Comparison of ENCODE assay signal across 8 cellular contexts in the genomic region with DNA sequence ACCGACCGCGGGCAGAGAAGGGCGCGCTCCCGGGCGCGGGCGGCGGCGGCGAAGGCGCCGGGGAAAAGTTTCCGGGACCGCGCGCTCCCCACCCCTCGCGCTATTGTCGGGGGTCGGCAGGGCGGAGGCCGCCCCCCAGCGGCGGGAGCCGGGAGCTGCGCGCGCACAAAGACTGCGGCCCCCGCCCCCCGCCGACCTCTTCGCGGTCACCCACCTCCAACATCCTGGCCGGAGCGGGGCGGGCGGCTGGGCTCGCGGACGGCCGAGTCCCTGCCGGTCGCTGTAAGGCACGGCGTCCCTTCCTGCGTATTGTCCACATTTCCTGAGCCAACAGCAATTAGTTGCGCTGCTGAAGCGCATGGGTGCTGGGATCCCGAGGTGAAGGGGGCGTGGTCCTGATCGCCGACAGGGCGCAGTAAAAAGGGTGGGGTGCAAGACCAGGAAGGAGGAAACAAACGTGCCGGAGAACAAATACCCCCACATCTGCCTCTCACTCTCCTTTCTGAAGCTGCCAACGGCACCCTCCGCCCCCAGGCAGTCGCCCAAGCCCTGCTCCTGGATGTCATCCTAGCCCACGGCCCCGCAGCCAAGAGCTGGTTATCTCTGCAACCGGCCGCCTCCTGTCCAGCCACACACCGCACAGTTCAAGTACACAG. TPM values are rescaled to one million over a fixed set of nuclear protein-coding genes. Genes with fewer than 3 reads are reported as not detected.
DNase-seq lines count a peak whose midpoint lies in the region; ATAC-seq and TF ChIP-seq lines count a peak whose summit lies in the region.

A gene with protein sequence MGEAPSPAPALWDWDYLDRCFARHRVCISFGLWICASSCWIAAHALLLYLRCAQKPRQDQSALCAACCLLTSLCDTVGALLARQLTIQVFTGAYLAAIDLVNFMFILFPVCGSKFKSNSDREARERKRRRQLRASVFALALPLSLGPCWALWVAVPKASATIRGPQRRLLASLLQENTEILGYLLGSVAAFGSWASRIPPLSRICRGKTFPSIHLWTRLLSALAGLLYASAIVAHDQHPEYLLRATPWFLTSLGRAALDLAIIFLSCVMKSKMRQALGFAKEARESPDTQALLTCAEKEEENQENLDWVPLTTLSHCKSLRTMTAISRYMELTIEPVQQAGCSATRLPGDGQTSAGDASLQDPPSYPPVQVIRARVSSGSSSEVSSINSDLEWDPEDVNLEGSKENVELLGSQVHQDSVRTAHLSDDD (minus strand): TSS at position 71 of the 656 bp plus-strand sequence. CDS start 204 bp downstream, outside the sequence.

- peak within 1 kb of the TSS; percentile 62 for H3K27ac ChIP-seq in AG04450 (ENCODE audit: low read depth, low read length)

- ATAC-seq in GM18868 (IDR thresholded peaks at IDR 0.05; ENCODE audit: unreplicated experiment) (peak; percentile 86), HG03097 (IDR thresholded peaks at IDR 0.05; ENCODE audit: low FRiP score, unreplicated experiment) (peak; percentile 86)

- CTCF ChIA-PET in AG04450 (lab: Charles Lee), result interaction anchor here (0.5 to 2.1 kb wide), 23 partner anchors 9 to 544 kb away, joined by 3 to 26 read pairs (median 4); a partner anchor contains a TSS

- H3K27me3 ChIP-seq in AG04450 (ENCODE audit: control insufficient read depth, insufficient read depth, low read length) (no peaks in the 10 kb centered on the region), kidney epithelial cell (ENCODE audit: control insufficient read depth, insufficient read depth, low read length) (no peaks in the 10 kb centered on the region)

- DNase-seq in AG04450 (ENCODE audit: low read depth, low spot score) (peak; percentile 26), NCI-H2171 treated with DMSO at 0.1 percent for 48 hours (lab: John Stamatoyannopoulos, UW) (peak; percentile 68), cerebellum (ENCODE audit: low spot score) (peak; percentile 24), kidney epithelial cell (ENCODE audit: low read depth) (peak; percentile 23)
- peak; percentile 57 for DNase-seq in stimulated activated CD4-positive, alpha-beta T cell treated with anti-CD3 and anti-CD28 coated beads, Interleukin-1b, Interleukin-23, amount 100 ng/mL, for 48 hours

- H3K9me3 ChIP-seq in AG04450 (ENCODE audit: control insufficient read depth, insufficient read depth, low read length), result peaks cover 19% of the 10 kb centered on the region

- H3K4me3 ChIP-seq in AG04450 (ENCODE audit: low read depth, low read length) (peak within 1 kb of the TSS; percentile 68), WI38 (ENCODE audit: low read depth, low read length) (peak within 1 kb of the TSS; percentile 83), kidney epithelial cell (ENCODE audit: low read depth, low read length) (peak within 1 kb of the TSS; percentile 85)

- no peaks in the 10 kb centered on the region for H3K36me3 ChIP-seq in kidney epithelial cell (ENCODE audit: control insufficient read depth, insufficient read depth, low read length)

- POLR2A ChIA-PET in AG04450 (lab: Yijun Ruan, JAX), result interaction anchor here (1.4 kb wide), 1 partner anchor 19 kb away, joined by 3 read pairs; no protein-coding TSS in a partner anchor

- peak; percentile 56 for TF ChIP-seq CTCF in AG04450 (IDR thresholded peaks at IDR 0.05; ENCODE audit: low read depth, low read length)
- peak; percentile 38 for TF ChIP-seq CTCF in WI38 (IDR thresholded peaks at IDR 0.05; ENCODE audit: low read depth, low read length)
- TF ChIP-seq CTCF in kidney epithelial cell (IDR thresholded peaks at IDR 0.05; ENCODE audit: insufficient read depth, low read length, poor library complexity, severe bottlenecking), result peak; percentile 8

RNA-seq across cellular contexts. Expression of the gene that starts here (rescaled TPM):
- polyA plus RNA-seq in AG04450 (2011; rRNA removed), result 14.0 and 16.8 TPM in 2 replicates
- 15.5 and 17.5 TPM in 2 replicates for polyA minus RNA-seq in AG04450 (2011; rRNA and poly(A)+ RNA removed)
- total RNA-seq in cerebellum (24.3 TPM), kidney epithelial cell (16.0 and 16.2 TPM in 2 replicates)

Comparison
In these comparisons a context has a peak if more than half of its experiments do, and no peak if none do; other contexts are left out.
1. Peak in every context shown above with its lines: DNase-seq, ATAC-seq, H3K4me3 ChIP-seq and H3K27ac ChIP-seq.